In genomic region chr4:6278801-6279197, GRCh38 we compare ENCODE assay signal across 9 cellular contexts. TPM values are rescaled to one million over a fixed set of nuclear protein-coding genes. Genes with fewer than 3 reads are reported as not detected.
DNase-seq lines count a peak whose midpoint lies in the region; ATAC-seq and TF ChIP-seq lines count a peak whose summit lies in the region.
"Had no signal": no experiment of that assay in that cellular context is flagged by ENCODE, and none has a peak within 500 bp of the region (broad histone marks: within the 10 kb centered on the region; RNA-seq: fewer than 3 reads in every experiment).

No MANE protein-coding gene starts in this region.

- no peaks in the 10 kb centered on the region for H3K36me3 ChIP-seq in MM.1S (replicated peaks; ENCODE audit: insufficient read depth, low read length)
- H3K36me3 ChIP-seq in aorta (ENCODE audit: control insufficient read depth in 1 of 2, insufficient read depth in 2 of 2, low read length in 1 of 2), result no peaks in the 10 kb centered on the region

- no peak for TF ChIP-seq CTCF in MM.1S (IDR thresholded peaks at IDR 0.05; ENCODE audit: low read length)

- H3K4me3 ChIP-seq in MM.1S (ENCODE audit: low read length), result no peak overlapping the region
- H3K4me3 ChIP-seq in right cardiac atrium (ENCODE audit: low read length), result no peak overlapping the region
- no peak overlapping the region for H3K4me3 ChIP-seq in aorta (ENCODE audit: low read length in 2 of 2)

- peak overlapping the region; percentile 57; the same call in 1 of the 2 replicates for H3K9ac ChIP-seq in MM.1S (ENCODE audit: low read length)

- peaks cover 6% of the 10 kb centered on the region; the same call in 1 of the 2 replicates for H3K79me2 ChIP-seq in MM.1S (ENCODE audit: low read length)

- ATAC-seq in GM18502 (IDR thresholded peaks at IDR 0.05; ENCODE audit: poor library complexity, unreplicated experiment), result peak; percentile 98
- ATAC-seq in GM21723 (IDR thresholded peaks at IDR 0.05; ENCODE audit: unreplicated experiment), result peak; percentile 94
- peak; percentile 78 to 87 for ATAC-seq in right cardiac atrium
- ATAC-seq in aorta (ENCODE audit: low FRiP score), result peak; percentile 35
- ATAC-seq: HCT116 had no signal

- H3K4me1 ChIP-seq in MM.1S (ENCODE audit: low read length), result peaks cover 26% of the 10 kb centered on the region
- H3K4me1 ChIP-seq in right cardiac atrium (ENCODE audit: control insufficient read depth, insufficient read depth, low read length), result peaks cover 26% of the 10 kb centered on the region
- no peaks in the 10 kb centered on the region for H3K4me1 ChIP-seq in aorta (ENCODE audit: control insufficient read depth in 1 of 2, insufficient read depth in 2 of 2, low read length in 2 of 2)

- H3K4me2 ChIP-seq in MM.1S (ENCODE audit: low read depth, low read length), result peak overlapping the region; percentile 67

- no peaks in the 10 kb centered on the region for H3K9me2 ChIP-seq in MM.1S (replicated peaks; ENCODE audit: insufficient read depth, low read length)

- peaks cover 14% of the 10 kb centered on the region for H3F3A ChIP-seq in MM.1S (ENCODE audit: insufficient read depth, low read length)

- H3K27me3 ChIP-seq in MM.1S (replicated peaks; ENCODE audit: insufficient read depth, low read length) (no peaks in the 10 kb centered on the region), right cardiac atrium (ENCODE audit: control insufficient read depth, insufficient read depth) (no peaks in the 10 kb centered on the region), aorta (ENCODE audit: control insufficient read depth in 1 of 2, insufficient read depth in 2 of 2, low read length in 1 of 2) (no peaks in the 10 kb centered on the region)

- H2AFZ ChIP-seq in MM.1S (ENCODE audit: low read length), result 0 out of 2 replicates have a peak overlapping the region, but pooled peaks have one; percentile 36

- H4K20me1 ChIP-seq in MM.1S (ENCODE audit: insufficient read depth, low read length), result no peaks in the 10 kb centered on the region

- no peaks in the 10 kb centered on the region for H3K9me3 ChIP-seq in MM.1S (replicated peaks; ENCODE audit: insufficient read depth, low read length)
- no peaks in the 10 kb centered on the region for H3K9me3 ChIP-seq in right cardiac atrium (ENCODE audit: control insufficient read depth, low read length)
- no peaks in the 10 kb centered on the region for H3K9me3 ChIP-seq in aorta (ENCODE audit: control insufficient read depth, low read length)

- H3K27ac ChIP-seq in MM.1S (ENCODE audit: low read length) (peak overlapping the region; percentile 88; the same call in 1 of the 2 replicates), right cardiac atrium (ENCODE audit: low read length) (peak overlapping the region; percentile 51), aorta (ENCODE audit: low read depth in 1 of 2, low read length in 2 of 2) (peak overlapping the region in 1 of 2 donors; percentile 3)

- 14% methylated on average over 10 of the region's 10 CpGs for WGBS in right cardiac atrium
- WGBS in aorta, 2 donors, result 9 to 12% methylated on average over 10 of the region's 10 CpGs

- intact Hi-C loops in right cardiac atrium (cut with DNase I) (no loop called here), aorta (cut with DNase I) (no loop called here)

- DNase-seq in MM.1S (peak; percentile 93), right cardiac atrium (peak; percentile 64 to 88 (median 86)), aorta (no peak), DMS53 (lab: John Stamatoyannopoulos, UW) (no peak), iPS-NIHi7 (ENCODE audit: extremely low spot score) (no peak)
- no peak for DNase-seq in activated CD8-positive, alpha-beta memory T cell treated with anti-CD3 and anti-CD28 coated beads, Interleukin-2, amount 50 U/mL, for 48 hours

RNA-seq across cellular contexts. Expression of gene WFS1, which starts 9.1 kb away (rescaled TPM):
- total RNA-seq in right cardiac atrium (10 to 100 TPM; 47.9 to 76.6 (median 60.7) TPM), aorta (10 to 100 TPM; 63.8 to 66.1 TPM)
- polyA plus RNA-seq in right cardiac atrium (53.3 TPM), aorta (10 to 100 TPM; 11.9 to 42.4 TPM)

Comparison
In these comparisons a context has a peak if more than half of its experiments do, and no peak if none do; other contexts are left out.
1. ATAC-seq: peak in every context shown above with its lines; median percentile 98 in GM18502; 94 in GM21723; 82 in right cardiac atrium; 35 in aorta.
2. DNase-seq: peak in MM.1S (single experiment) and right cardiac atrium (3 of 3); none in aorta (0 of 2), DMS53 (single experiment), iPS-NIHi7 (single experiment) and activated CD8-positive, alpha-beta memory T cell treated with anti-CD3 and anti-CD28 coated beads, Interleukin-2, amount 50 U/mL, for 48 hours (single experiment).